20 cellular contexts compared by ENCODE assay signal in genomic region chr11:23134627-23135026, GRCh38.
DNase-seq lines count a peak whose midpoint lies in the region; ATAC-seq and TF ChIP-seq lines count a peak whose summit lies in the region.
"Had no signal": no experiment of that assay in that cellular context is flagged by ENCODE, and none has a peak within 500 bp of the region (broad histone marks: within the 10 kb centered on the region; RNA-seq: fewer than 3 reads in every experiment).

No MANE protein-coding gene starts in this region.

- ATAC-seq in sciatic nerve (peak; percentile 34), upper lobe of right lung (peak; percentile 34)
- ATAC-seq: GM23338 had no signal

- peaks cover 5% of the 10 kb centered on the region for H3K9me3 ChIP-seq in upper lobe of right lung
- H3K9me3 ChIP-seq: BE2C had no signal

- H3K27me3 ChIP-seq in upper lobe of right lung = no peaks in the 10 kb centered on the region
- H3K27me3 ChIP-seq: BE2C; BLaER1 treated with 17β-estradiol and CSF1 and Interleukin-3, amounts not matched to agents 10 nM and 100 nM had no signal

- H3K36me3 ChIP-seq in upper lobe of right lung = no peaks in the 10 kb centered on the region
- H3K36me3 ChIP-seq: BE2C; BLaER1 treated with 17β-estradiol and CSF1 and Interleukin-3, amounts not matched to agents 10 nM and 100 nM had no signal

- CTCF ChIA-PET in activated CD4-positive, alpha-beta T cell treated with anti-CD3 and anti-CD28 coated beads, Interleukin-2, amount 10 ng/mL, durations not matched to agents 7 days and 5 days (lab: Charles Lee) = no interaction called here

- no peak overlapping the region for H3K4me3 Mint-ChIP-seq in activated CD4-positive, alpha-beta T cell treated with anti-CD3 and anti-CD28 coated beads, Interleukin-2, amount 10 ng/mL, durations not matched to agents 7 days and 5 days
- H3K4me3 Mint-ChIP-seq: CD14-positive monocyte; CD4-positive, alpha-beta T cell; CD8-positive, alpha-beta memory T cell; GM23338; H9; HFFc6 had no signal

- no peaks in the 10 kb centered on the region for H3K36me3 Mint-ChIP-seq in activated CD4-positive, alpha-beta T cell treated with anti-CD3 and anti-CD28 coated beads, Interleukin-2, amount 10 ng/mL, durations not matched to agents 7 days and 5 days (ENCODE audit: low read depth)
- H3K36me3 Mint-ChIP-seq: CD14-positive monocyte had no signal

- intact Hi-C loops in sciatic nerve (cut with DNase I) (no loop called here), upper lobe of right lung (cut with DNase I) (no loop called here)

- no peak overlapping the region for H3K4me3 ChIP-seq in upper lobe of right lung
- H3K4me3 ChIP-seq: BLaER1 treated with 17β-estradiol and CSF1 and Interleukin-3, amounts not matched to agents 10 nM and 100 nM; GM23338 had no signal

- no peaks in the 10 kb centered on the region for H3K9me3 Mint-ChIP-seq in activated CD4-positive, alpha-beta T cell treated with anti-CD3 and anti-CD28 coated beads, Interleukin-2, amount 10 ng/mL, durations not matched to agents 7 days and 5 days

- no peak for TF ChIP-seq CTCF in upper lobe of right lung (IDR thresholded peaks at IDR 0.05)

- no peak overlapping the region for H3K27ac ChIP-seq in upper lobe of right lung
- H3K27ac ChIP-seq: 22Rv1; BLaER1 treated with 17β-estradiol and CSF1 and Interleukin-3, amounts not matched to agents 10 nM and 100 nM had no signal

- peak; percentile 38 for DNase-seq in Ammon's horn (ENCODE audit: low spot score)
- peak; percentile 11 for DNase-seq in myocyte (ENCODE audit: low read depth)
- no peak for DNase-seq in sciatic nerve (ENCODE audit: low spot score)
- no peak for DNase-seq in upper lobe of right lung
- DNase-seq in HCEC 1CT = no peak
- no peak for DNase-seq in DMS 273 treated with DMSO at 0.1 percent for 48 hours (lab: John Stamatoyannopoulos, UW)
- no peak for DNase-seq in activated CD4-positive, alpha-beta T cell treated with anti-CD3 and anti-CD28 coated beads, Interleukin-2, amount 10 ng/mL, durations not matched to agents 7 days and 5 days
- no peak for DNase-seq in activated effector memory CD4-positive, alpha-beta T cell treated with Interleukin-2 at 50 U/mL for 16 hours
- DNase-seq: BE2C; CD4-positive, alpha-beta T cell; CD8-positive, alpha-beta memory T cell; DMS53; DMS79 treated with DMSO at 0.1 percent for 48 hours; GF-D8; H9; HFFc6 had no signal

- no peaks in the 10 kb centered on the region for H3K4me1 ChIP-seq in upper lobe of right lung
- H3K4me1 ChIP-seq: BE2C; BLaER1 treated with 17β-estradiol and CSF1 and Interleukin-3, amounts not matched to agents 10 nM and 100 nM had no signal

- H3K27me3 Mint-ChIP-seq in activated CD4-positive, alpha-beta T cell treated with anti-CD3 and anti-CD28 coated beads, Interleukin-2, amount 10 ng/mL, durations not matched to agents 7 days and 5 days = no peaks in the 10 kb centered on the region
- H3K27me3 Mint-ChIP-seq: CD4-positive, alpha-beta T cell; CD8-positive, alpha-beta memory T cell had no signal

- POLR2A ChIA-PET in activated CD4-positive, alpha-beta T cell treated with anti-CD3 and anti-CD28 coated beads, Interleukin-2, amount 10 ng/mL, durations not matched to agents 7 days and 5 days (lab: Charles Lee) = no interaction called here

- no peaks in the 10 kb centered on the region for H3K4me1 Mint-ChIP-seq in activated CD4-positive, alpha-beta T cell treated with anti-CD3 and anti-CD28 coated beads, Interleukin-2, amount 10 ng/mL, durations not matched to agents 7 days and 5 days
- H3K4me1 Mint-ChIP-seq: CD14-positive monocyte; CD8-positive, alpha-beta memory T cell had no signal

- H3K27ac Mint-ChIP-seq in activated CD4-positive, alpha-beta T cell treated with anti-CD3 and anti-CD28 coated beads, Interleukin-2, amount 10 ng/mL, durations not matched to agents 7 days and 5 days = no peak overlapping the region
- H3K27ac Mint-ChIP-seq: CD14-positive monocyte; CD4-positive, alpha-beta T cell; CD8-positive, alpha-beta memory T cell; H9; HFFc6 had no signal

Comparison
In these comparisons a context has a peak if more than half of its experiments do, and no peak if none do; other contexts are left out.
1. DNase-seq: peak in Ammon's horn (single experiment) and myocyte (single experiment); none in sciatic nerve (single experiment), upper lobe of right lung (single experiment), HCEC 1CT (single experiment), DMS 273 treated with DMSO at 0.1 percent for 48 hours (single experiment), activated CD4-positive, alpha-beta T cell treated with anti-CD3 and anti-CD28 coated beads, Interleukin-2, amount 10 ng/mL, durations not matched to agents 7 days and 5 days (single experiment) and activated effector memory CD4-positive, alpha-beta T cell treated with Interleukin-2 at 50 U/mL for 16 hours (single experiment).